In the genomic region with DNA sequence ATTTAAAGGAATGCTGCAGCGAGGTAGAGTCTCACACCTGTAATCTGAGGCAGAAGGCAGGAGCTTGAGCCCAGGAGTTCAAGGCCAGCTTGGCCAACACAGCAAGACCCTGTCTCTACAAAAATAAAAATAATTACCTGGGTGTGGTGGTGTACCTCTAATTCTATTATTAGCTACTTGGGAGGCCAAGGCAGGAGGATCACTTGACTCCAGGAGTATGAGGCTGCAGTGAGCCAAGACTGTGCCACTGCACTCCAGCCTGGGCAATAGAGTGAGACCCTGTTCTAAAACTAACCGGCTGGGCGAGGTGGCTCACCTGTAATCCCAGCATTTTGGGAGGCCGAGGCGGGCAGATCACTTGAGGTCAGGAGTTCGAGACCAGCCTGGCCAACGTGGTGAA, we compare ENCODE assay signal across 4 cellular contexts. TPM values are rescaled to one million over a fixed set of nuclear protein-coding genes. Genes with fewer than 3 reads are reported as not detected.
"Had no signal": no experiment of that assay in that cellular context is flagged by ENCODE, and none has a peak within 500 bp of the region (broad histone marks: within the 10 kb centered on the region; RNA-seq: fewer than 3 reads in every experiment).

No MANE protein-coding gene starts in this region.

RNA-seq across cellular contexts. Expression of a gene that starts 18.9 kb away (rescaled TPM):
- total RNA-seq: OCI-LY7 had no signal

RNA-seq across cellular contexts. Expression of a gene that starts 57.7 kb away (rescaled TPM):
- total RNA-seq: RPMI7951, SJCRH30, SK-MEL-5 had no signal
